In the genomic region with DNA sequence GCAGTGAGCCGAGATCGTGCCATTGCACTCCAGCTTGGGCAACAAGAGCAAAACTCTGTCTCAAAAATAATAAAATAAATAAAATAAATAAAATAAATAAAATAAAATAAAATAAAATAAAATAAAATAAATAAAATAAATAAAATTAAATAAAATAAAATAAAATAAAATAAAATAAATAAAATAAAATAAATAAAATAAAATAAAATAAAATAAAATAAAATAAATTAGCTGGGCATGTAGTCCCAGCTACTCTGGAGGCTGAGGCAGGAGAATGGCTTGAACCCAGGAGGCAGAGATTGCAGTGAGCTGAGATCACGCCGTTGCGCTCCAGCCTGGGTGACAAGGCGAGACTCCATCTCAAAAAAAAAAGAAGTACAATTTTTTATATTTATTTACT, we compare ENCODE assay signal across 4 cellular contexts. TPM values are rescaled to one million over a fixed set of nuclear protein-coding genes. Genes with fewer than 3 reads are reported as not detected.
"Had no signal": no experiment of that assay in that cellular context is flagged by ENCODE, and none has a peak within 500 bp of the region (broad histone marks: within the 10 kb centered on the region; RNA-seq: fewer than 3 reads in every experiment).

No MANE protein-coding gene starts in this region.

RNA-seq across cellular contexts. Expression of gene PRSS12, which starts 53.2 kb away (rescaled TPM):
- total RNA-seq: naive thymus-derived CD8-positive, alpha-beta T cell; natural killer cell; natural killer cell treated with Interleukin-12 subunit alpha and Interleukin-12 subunit beta and Interleukin-15 and Interleukin-18, amount 100 ng/mL, for 72 hours; right cardiac atrium had no signal
